In genomic region chr20:50957798-50958732, GRCh38 we compare ENCODE assay signal across 8 cellular contexts. TPM values are rescaled to one million over a fixed set of nuclear protein-coding genes. Genes with fewer than 3 reads are reported as not detected.
DNase-seq lines count a peak whose midpoint lies in the region; ATAC-seq and TF ChIP-seq lines count a peak whose summit lies in the region.

Gene DPM1, minus strand, starts transcription at chr20:50958532. Its CDS starts 9 bp downstream, at chr20:50958523.

- H3K4me3 ChIP-seq in ACC112 (ENCODE audit: low read depth, low read length) (peak within 1 kb of the TSS; percentile 92), cardiac fibroblast (replicated peaks in 1 of 2; ENCODE audit: low read depth in 2 of 2, low read length in 2 of 2) (peak within 1 kb of the TSS; percentile 90 to 96)

- H3K27ac ChIP-seq in ACC112 (ENCODE audit: low read depth, low read length) = peak within 1 kb of the TSS; percentile 89

- peaks cover 30% of the 10 kb centered on the region for H3K4me1 ChIP-seq in ACC112 (ENCODE audit: control insufficient read depth, insufficient read depth, low read length, unreplicated experiment)

- H3K4me3 Mint-ChIP-seq in WTC11 = peak within 1 kb of the TSS; percentile 99

- peak within 1 kb of the TSS; percentile 95 for H3K27ac Mint-ChIP-seq in WTC11

- peaks cover 22% of the 10 kb centered on the region for H3K4me1 Mint-ChIP-seq in WTC11

- DNase-seq in NCI-H2227 (lab: John Stamatoyannopoulos, UW; ENCODE audit: unreplicated experiment) = peak; percentile 96
- DNase-seq in WTC11 (ENCODE audit: low spot score) = peak; percentile 80
- peak; percentile 94 to 95 for DNase-seq in cardiac fibroblast (ENCODE audit: low read depth in 2 of 2)
- peak; percentile 22 for DNase-seq in inferior parietal cortex (ENCODE audit: extremely low spot score)
- peak; percentile 76 to 81 for DNase-seq in stimulated activated CD4-positive, alpha-beta T cell treated with anti-CD3 and anti-CD28 coated beads, Interleukin-12 subunit alpha, Interleukin-12 subunit beta, amount 100 ng/mL, for 24 hours (ENCODE audit: low read depth in 2 of 2)

- H2AFZ ChIP-seq in ACC112 (ENCODE audit: low read length, unreplicated experiment) = peak within 1 kb of the TSS; percentile 70

- TF ChIP-seq CTCF in WTC11 (IDR thresholded peaks at IDR 0.05) (no peak), cardiac fibroblast (IDR thresholded peaks at IDR 0.05; ENCODE audit: low read depth, low read length) (no peak)

- peaks cover 14% of the 10 kb centered on the region for H3K36me3 ChIP-seq in ACC112 (ENCODE audit: insufficient read depth, low read length)

- POLR2A ChIA-PET in WTC11 (lab: Charles Lee) = interaction anchor here (1.0 to 1.9 kb wide), 4 partner anchors 26 to 163 kb away, joined by 3 to 23 read pairs (median 6); partner anchors contain the start of genes ADNP and BCAS4

- H3K36me3 Mint-ChIP-seq in WTC11 = peaks cover 25% of the 10 kb centered on the region

- H3K79me2 ChIP-seq in ACC112 (ENCODE audit: control insufficient read depth, insufficient read depth, low read length, unreplicated experiment) = peaks cover 71% of the 10 kb centered on the region

- no peaks in the 10 kb centered on the region for H3K27me3 ChIP-seq in ACC112 (ENCODE audit: insufficient read depth, low read length)

- H3K9me3 Mint-ChIP-seq in WTC11 = 0 out of 2 replicates have a peak, but pooled peaks cover 3% of the 10 kb centered on the region

- ATAC-seq in GM18868 (IDR thresholded peaks at IDR 0.05; ENCODE audit: unreplicated experiment) (peak; percentile 83), HG03103 (IDR thresholded peaks at IDR 0.05; ENCODE audit: low read depth, unreplicated experiment) (peak; percentile 67), WTC11 (peak; percentile 78)

- CTCF ChIA-PET in WTC11 (lab: Charles Lee) = interaction anchor here (0.5 to 2.1 kb wide), 13 partner anchors 23 to 368 kb away, joined by 3 to 13 read pairs (median 4); partner anchors contain the start of genes ADNP and BCAS4

- H3K27me3 Mint-ChIP-seq in WTC11 (ENCODE audit: low read depth) = no peaks in the 10 kb centered on the region

TF ChIP-seq in WTC11, 78 proteins besides CTCF, POLR2A, EP300 and RAD21:
- TF ChIP-seq FOXP1 (CRISPR knock-in tag; IDR thresholded peaks at IDR 0.05; ENCODE audit: borderline replicate concordance) = 0 out of 2 replicates have a peak, but pooled peaks have one; percentile 40
- 0 out of 2 replicates have a peak, but pooled peaks have one; percentile 23 for TF ChIP-seq PREB (CRISPR knock-in tag; IDR thresholded peaks at IDR 0.05; ENCODE audit: borderline replicate concordance)
- TF ChIP-seq SP1 (CRISPR knock-in tag; conservative IDR thresholded peaks at IDR 0.05) = peak; percentile 16; the same call in 1 of the 2 replicates
- TF ChIP-seq ZNF423 (CRISPR knock-in tag; IDR thresholded peaks at IDR 0.05) = no peak
- no peak for TF ChIP-seq ZNF219 (CRISPR knock-in tag; IDR thresholded peaks at IDR 0.05; ENCODE audit: borderline replicate concordance)
- peak; percentile 79 for TF ChIP-seq ARID4B (CRISPR knock-in tag; IDR thresholded peaks at IDR 0.05; ENCODE audit: borderline replicate concordance)
- peak; percentile 57; the same call in 1 of the 2 replicates for TF ChIP-seq GABPB1 (CRISPR knock-in tag; IDR thresholded peaks at IDR 0.05)
- TF ChIP-seq CREM (CRISPR knock-in tag; IDR thresholded peaks at IDR 0.05) = peak; percentile 45; the same call in 1 of the 2 replicates
- TF ChIP-seq E2F5 (CRISPR knock-in tag; IDR thresholded peaks at IDR 0.05) = 0 out of 2 replicates have a peak, but pooled peaks have one; percentile 17

RNA-seq across cellular contexts. Expression of gene DPM1, which starts in this region (rescaled TPM):
- total RNA-seq in WTC11 (2021) = 50.0 to 57.8 TPM (median 50.4 TPM) in 3 replicates

Comparison
In these comparisons a context has a peak if more than half of its experiments do, and no peak if none do; other contexts are left out.
1. Peak in every context shown above with its lines: DNase-seq, ATAC-seq, H3K4me3 ChIP-seq and H3K27ac ChIP-seq.
2. DNase-seq: peak in every context shown above with its lines; median percentile 96 in NCI-H2227; 94 in cardiac fibroblast; 80 in WTC11; 78 in stimulated activated CD4-positive, alpha-beta T cell treated with anti-CD3 and anti-CD28 coated beads, Interleukin-12 subunit alpha, Interleukin-12 subunit beta, amount 100 ng/mL, for 24 hours; 22 in inferior parietal cortex.